In genomic region chr16:53745126-53745525, GRCh38 we compare ENCODE assay signal across 15 cellular contexts. TPM values are rescaled to one million over a fixed set of nuclear protein-coding genes. Genes with fewer than 3 reads are reported as not detected.
DNase-seq lines count a peak whose midpoint lies in the region; ATAC-seq, FAIRE-seq and TF ChIP-seq lines count a peak whose summit lies in the region.
"Had no signal": no experiment of that assay in that cellular context is flagged by ENCODE, and none has a peak within 500 bp of the region (broad histone marks: within the 10 kb centered on the region; RNA-seq: fewer than 3 reads in every experiment).

No MANE protein-coding gene starts in this region.

- peaks cover 2% of the 10 kb centered on the region for H3K27me3 Mint-ChIP-seq in brain

- H3K4me3 ChIP-seq in HAP-1 = no peak overlapping the region
- H3K4me3 ChIP-seq in mucosa of descending colon = no peak overlapping the region
- H3K4me3 ChIP-seq: spleen, stomach had no signal

- H3K9me3 ChIP-seq in HAP-1 (no peaks in the 10 kb centered on the region), mucosa of descending colon (no peaks in the 10 kb centered on the region)
- H3K9me3 ChIP-seq: stomach had no signal

- H3K4me1 ChIP-seq in HAP-1 (peaks cover 27% of the 10 kb centered on the region), mucosa of descending colon (ENCODE audit: low read depth) (peaks cover 11% of the 10 kb centered on the region)

- peaks cover 29% of the 10 kb centered on the region for H3K4me1 Mint-ChIP-seq in brain

- H3K36me3 ChIP-seq in HAP-1 (replicated peaks) (no peaks in the 10 kb centered on the region), mucosa of descending colon (ENCODE audit: low read depth) (no peaks in the 10 kb centered on the region)
- H3K36me3 ChIP-seq: spleen, stomach had no signal

- peak overlapping the region in 3 of 5 experiments; percentile 54 to 83 (median 79) for H3K27ac Mint-ChIP-seq in brain

- ATAC-seq in mucosa of descending colon (peak; percentile 48), GM19023 (IDR thresholded peaks at IDR 0.05; ENCODE audit: unreplicated experiment) (no peak)
- ATAC-seq: left lobe of liver had no signal

- peak overlapping the region in 1 of 5 experiments; percentile 45 for H3K4me3 Mint-ChIP-seq in brain

- peaks cover 7 to 25% (median 12%) of the 10 kb centered on the region in 5 experiments for H3K9me3 Mint-ChIP-seq in brain

- DNase-seq in Ammon's horn (ENCODE audit: low spot score) = peak; percentile 25
- DNase-seq in HAP-1 (ENCODE audit: low spot score in 2 of 2) = peak; percentile 57 to 75
- DNase-seq in mucosa of descending colon = no peak
- no peak for DNase-seq in GM12891 (ENCODE audit: insufficient read length, low spot score)
- DNase-seq in NCI-H774 (lab: John Stamatoyannopoulos, UW) = no peak
- DNase-seq in NCI-H446 (lab: John Stamatoyannopoulos, UW) = no peak
- DNase-seq: activated gamma-delta T cell, GDM1, NCI-H510A, stomach had no signal

- intact Hi-C loops in mucosa of descending colon (cut with DNase I, micrococcal nuclease) = no loop called here

- no peak for TF ChIP-seq CTCF in brain (conservative IDR thresholded peaks at IDR 0.05)
- TF ChIP-seq CTCF in mucosa of descending colon (IDR thresholded peaks at IDR 0.05) = no peak

- FAIRE-seq in GM12891 (lab: Jason Lieb, UNC) = no peak
- FAIRE-seq: GM19239 had no signal

- no peaks in the 10 kb centered on the region for H3K27me3 ChIP-seq in HAP-1 (ENCODE audit: low read depth)
- H3K27me3 ChIP-seq: spleen, stomach had no signal

- peaks cover 29% of the 10 kb centered on the region for H3K36me3 Mint-ChIP-seq in brain

- TF ChIP-seq POLR2A in GM12891 (IDR thresholded peaks at IDR 0.05; ENCODE audit: low read depth, low read length) = no peak

- in situ Hi-C loops in HAP-1 (cut with MboI; ENCODE audit: low sequenced_read_pairs) = no loop called here

TF ChIP-seq in GM12891, 5 proteins besides CTCF, POLR2A, EP300 and RAD21:
- TF ChIP-seq SPI1 (IDR thresholded peaks at IDR 0.05; ENCODE audit: low read depth, low read length) (no peak), TAF1 (IDR thresholded peaks at IDR 0.05; ENCODE audit: low read depth, low read length) (no peak), POLR2AphosphoS5 (IDR thresholded peaks at IDR 0.05; ENCODE audit: low read depth, low read length) (no peak), PAX5 (IDR thresholded peaks at IDR 0.05; ENCODE audit: insufficient read depth, low read length, severe bottlenecking) (no peak), POU2F2 (IDR thresholded peaks at IDR 0.05; ENCODE audit: low read depth, low read length) (no peak)

RNA-seq across cellular contexts. Expression of gene FTO, which starts 41.2 kb away (rescaled TPM):
- polyA plus RNA-seq in brain (ENCODE audit: insufficient read depth, low read depth, low replicate concordance) = 206 TPM
- total RNA-seq in mucosa of descending colon = 10 to 100 TPM; 38.0 to 81.7 (median 39.1) TPM
- 27.3 TPM for polyA plus RNA-seq in GM12891 (2012; ENCODE audit: low read depth, missing spikeins)

RNA-seq across cellular contexts. Expression of gene RPGRIP1L, which starts 41.5 kb away (rescaled TPM):
- 8.8 TPM for polyA plus RNA-seq in brain (ENCODE audit: insufficient read depth, low read depth, low replicate concordance)
- total RNA-seq in mucosa of descending colon = 1 to 10 TPM; 2.1 to 5.3 (median 3.8) TPM
- 2.9 TPM for polyA plus RNA-seq in GM12891 (2012; ENCODE audit: low read depth, missing spikeins)

Comparison
In these comparisons a context has a peak if more than half of its experiments do, and no peak if none do; other contexts are left out.
1. DNase-seq: peak in Ammon's horn (single experiment) and HAP-1 (2 of 2); none in mucosa of descending colon (0 of 3), GM12891 (single experiment), NCI-H774 (single experiment) and NCI-H446 (0 of 2).